9 cellular contexts compared by ENCODE assay signal in the genomic region with DNA sequence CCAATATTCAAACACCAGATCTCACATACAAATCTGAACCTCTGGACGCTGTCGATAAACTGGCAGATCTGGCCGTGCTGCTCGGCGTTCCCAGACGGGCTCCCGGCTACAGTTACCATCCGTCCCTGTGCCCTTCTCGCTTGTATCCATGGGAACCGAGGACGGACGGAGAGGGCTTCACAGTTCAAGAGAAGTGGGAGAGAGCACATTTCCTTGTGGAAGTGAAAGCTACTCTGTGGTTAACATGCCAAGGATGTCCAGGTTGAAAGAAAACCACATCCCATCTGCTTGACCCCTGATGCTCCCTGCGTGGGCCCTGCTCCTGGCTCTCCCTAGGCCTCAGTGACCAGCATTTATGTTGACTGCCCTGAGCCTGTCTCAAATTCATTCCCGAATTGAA. TPM values are rescaled to one million over a fixed set of nuclear protein-coding genes. Genes with fewer than 3 reads are reported as not detected.
DNase-seq lines count a peak whose midpoint lies in the region; TF ChIP-seq lines count a peak whose summit lies in the region.
"Had no signal": no experiment of that assay in that cellular context is flagged by ENCODE, and none has a peak within 500 bp of the region (broad histone marks: within the 10 kb centered on the region; RNA-seq: fewer than 3 reads in every experiment).

No MANE protein-coding gene starts in this region.

- no peak for DNase-seq in SK-N-MC (ENCODE audit: low read depth, low spot score)
- peak; percentile 86 for DNase-seq in fibroblast of mammary gland (ENCODE audit: low read depth)
- DNase-seq in prostate gland (ENCODE audit: low spot score) = no peak
- DNase-seq in stimulated activated CD4-positive, alpha-beta T cell treated with anti-CD3 and anti-CD28 coated beads, Interleukin-4, amount 100 ng/mL, for 4 hours = no peak
- no peak for DNase-seq in HEK293T (ENCODE audit: extremely low spot score)
- no peak for DNase-seq in NCI-H748 (lab: John Stamatoyannopoulos, UW; ENCODE audit: unreplicated experiment)
- no peak for DNase-seq in activated CD4-positive, alpha-beta T cell treated with anti-CD3 and anti-CD28 coated beads for 4 hours

- WGBS in prostate gland = 17% methylated on average over 14 of the region's 14 CpGs

- H3K36me3 ChIP-seq in DOHH2 (ENCODE audit: control insufficient read depth, low read length) (no peaks in the 10 kb centered on the region), SK-N-MC (ENCODE audit: insufficient read depth, low read length) (no peaks in the 10 kb centered on the region; the same call in 1 of the 2 replicates), prostate gland (no peaks in the 10 kb centered on the region)

- intact Hi-C loops in prostate gland (cut with DNase I) = no loop called here

- H3F3A ChIP-seq in DOHH2 (ENCODE audit: control insufficient read depth, insufficient read depth) = peaks cover 12% of the 10 kb centered on the region; the same call in 1 of the 2 replicates

- POLR2A ChIA-PET in HEK293T (lab: Yijun Ruan, JAX) = no interaction called here

- H3K27ac ChIP-seq in DOHH2 (ENCODE audit: low read depth, low read length) = peak overlapping the region; percentile 37; the same call in 1 of the 2 replicates
- peak overlapping the region; percentile 74 for H3K27ac ChIP-seq in SK-N-MC
- H3K27ac ChIP-seq in prostate gland = peak overlapping the region; percentile 55 to 67
- H3K27ac ChIP-seq: SJSA1 had no signal

- H4K20me1 ChIP-seq in DOHH2 (ENCODE audit: control insufficient read depth, insufficient read depth, low read depth, low read length) = no peaks in the 10 kb centered on the region

- TF ChIP-seq POLR2A in prostate gland (IDR thresholded peaks at IDR 0.05) = no peak

- CTCF ChIA-PET in HEK293T (lab: Yijun Ruan, JAX) = no interaction called here

- H3K79me2 ChIP-seq in DOHH2 (ENCODE audit: control insufficient read depth, low read length) = no peaks in the 10 kb centered on the region

- no peak overlapping the region for H3K4me2 ChIP-seq in DOHH2 (ENCODE audit: low read length)

- H3K4me3 ChIP-seq in DOHH2 (ENCODE audit: low read length) = no peak overlapping the region
- H3K4me3 ChIP-seq in SK-N-MC = no peak overlapping the region
- H3K4me3 ChIP-seq in fibroblast of mammary gland (ENCODE audit: control insufficient read depth, low read depth, low read length) = no peak overlapping the region
- no peak overlapping the region for H3K4me3 ChIP-seq in prostate gland
- H3K4me3 ChIP-seq: SJSA1 had no signal

- H3K9me2 ChIP-seq in DOHH2 (replicated peaks; ENCODE audit: control insufficient read depth, low read length) = no peaks in the 10 kb centered on the region

- H3K9ac ChIP-seq in SK-N-MC (ENCODE audit: insufficient read length) = no peak overlapping the region

- H3K27me3 ChIP-seq in DOHH2 (ENCODE audit: control insufficient read depth, low read length) = no peaks in the 10 kb centered on the region
- no peaks in the 10 kb centered on the region for H3K27me3 ChIP-seq in prostate gland (replicated peaks; ENCODE audit: insufficient read depth)
- H3K27me3 ChIP-seq: SJSA1 had no signal

- H3K4me1 ChIP-seq in DOHH2 (ENCODE audit: control insufficient read depth, low read length) (peaks cover 39% of the 10 kb centered on the region), prostate gland (replicated peaks) (peaks cover 13% of the 10 kb centered on the region)

- H3K9me3 ChIP-seq in DOHH2 (ENCODE audit: control insufficient read depth, insufficient read depth, low read length) = no peaks in the 10 kb centered on the region
- H3K9me3 ChIP-seq in SK-N-MC (ENCODE audit: low read depth, low read length) = no peaks in the 10 kb centered on the region
- no peaks in the 10 kb centered on the region for H3K9me3 ChIP-seq in prostate gland

- TF ChIP-seq CTCF in DOHH2 (IDR thresholded peaks at IDR 0.05; ENCODE audit: low read depth, low read length, poor library complexity, severe bottlenecking) = no peak
- TF ChIP-seq CTCF in fibroblast of mammary gland (conservative IDR thresholded peaks at IDR 0.05; ENCODE audit: control insufficient read depth, insufficient read depth, low read depth, low read length) = no peak
- no peak for TF ChIP-seq CTCF in prostate gland (IDR thresholded peaks at IDR 0.05)

TF ChIP-seq in HEK293T, 16 proteins besides CTCF, POLR2A, EP300 and RAD21:
- no peak for TF ChIP-seq FOXM1 (IDR thresholded peaks at IDR 0.05; ENCODE audit: borderline replicate concordance)
- TF ChIP-seq CTBP1 (IDR thresholded peaks at IDR 0.05; ENCODE audit: borderline replicate concordance) = no peak
- TF ChIP-seq ELF4 (IDR thresholded peaks at IDR 0.05) = no peak
- TF ChIP-seq L3MBTL2 (conservative IDR thresholded peaks at IDR 0.05) = no peak
- no peak for TF ChIP-seq FOXA1 (IDR thresholded peaks at IDR 0.05)
- no peak for TF ChIP-seq BHLHE40 (IDR thresholded peaks at IDR 0.05; ENCODE audit: borderline replicate concordance)

RNA-seq across cellular contexts. Expression of gene DBN1, which starts 6.3 kb away (rescaled TPM):
- total RNA-seq in prostate gland = 10 to 100 TPM; 33.1 to 65.1 TPM

RNA-seq across cellular contexts. Expression of gene PDLIM7, which starts 17.6 kb away (rescaled TPM):
- 100 to 1,000 TPM; 155 to 235 TPM for total RNA-seq in prostate gland

RNA-seq across cellular contexts. Expression of gene DOK3, which starts 29.9 kb away (rescaled TPM):
- 10 to 100 TPM in 1 of 2 donors, 1 to 10 TPM in 1; 5.0 to 10.4 TPM for total RNA-seq in prostate gland

RNA-seq across cellular contexts. Expression of gene PRR7, which starts 33.2 kb away (rescaled TPM):
- 10 to 100 TPM in 1 of 2 donors, 1 to 10 TPM in 1; 8.7 to 11.0 TPM for total RNA-seq in prostate gland

RNA-seq across cellular contexts. Expression of gene DDX41, which starts 37.0 kb away (rescaled TPM):
- 100 to 1,000 TPM; 126 to 139 TPM for total RNA-seq in prostate gland
